In genomic region chr1:212035835-212036605, GRCh38 we compare ENCODE assay signal across 8 cellular contexts. TPM values are rescaled to one million over a fixed set of nuclear protein-coding genes. Genes with fewer than 3 reads are reported as not detected.
A peak's percentile ranks its signal among the peaks of the same experiment; 100 is the strongest.
DNase-seq lines count a peak whose midpoint lies in the region; ATAC-seq and TF ChIP-seq lines count a peak whose summit lies in the region.

No MANE protein-coding gene starts in this region.

- in situ Hi-C loops in transverse colon (cut with MboI; ENCODE audit: low pct_ligation_motif_present in 1 of 4, low pct_unique_long_range_greater_than_20kb in 1 of 4, low sequenced_read_pairs in 3 of 4): no loop called here

- ATAC-seq in GM19023 (IDR thresholded peaks at IDR 0.05; ENCODE audit: unreplicated experiment) (peak; percentile 26), HG03139 (IDR thresholded peaks at IDR 0.05; ENCODE audit: unreplicated experiment) (peak; percentile 6)
- peak; percentile 31 for ATAC-seq in activated CD8-positive, alpha-beta T cell treated with anti-CD3 and anti-CD28 coated beads, Interleukin-2, amount 10 ng/mL, durations not matched to agents 7 days and 5 days

- intact Hi-C loops in transverse colon (cut with DNase I; ENCODE audit: low total_unique reads): no loop called here

- H3K9me3 Mint-ChIP-seq in activated CD8-positive, alpha-beta T cell treated with anti-CD3 and anti-CD28 coated beads, Interleukin-2, amount 10 ng/mL, durations not matched to agents 7 days and 5 days (ENCODE audit: insufficient read depth): no peaks in the 10 kb centered on the region

- TF ChIP-seq CTCF in C4-2B (conservative IDR thresholded peaks at IDR 0.05) (no peak), kidney epithelial cell (IDR thresholded peaks at IDR 0.05; ENCODE audit: insufficient read depth, low read length, poor library complexity, severe bottlenecking) (no peak), transverse colon (IDR thresholded peaks at IDR 0.05) (no peak)

- H3K4me1 ChIP-seq in transverse colon: peaks cover 8 to 26% (median 16%) of the 10 kb centered on the region in 4 donors

- H3K4me1 Mint-ChIP-seq in activated CD8-positive, alpha-beta T cell treated with anti-CD3 and anti-CD28 coated beads, Interleukin-2, amount 10 ng/mL, durations not matched to agents 7 days and 5 days (ENCODE audit: low read depth): peaks cover 57% of the 10 kb centered on the region

- H3K4me3 ChIP-seq in kidney epithelial cell (ENCODE audit: low read depth, low read length) (peak overlapping the region; percentile 81), transverse colon (peak overlapping the region; percentile 13 to 70 (median 52))

- POLR2A ChIA-PET in activated CD8-positive, alpha-beta T cell treated with anti-CD3 and anti-CD28 coated beads, Interleukin-2, amount 10 ng/mL, durations not matched to agents 7 days and 5 days (lab: Charles Lee): interaction anchor here (0.5 to 2.9 kb wide), 25 partner anchors 9 to 775 kb away, joined by 3 to 20 read pairs (median 4); partner anchors contain the start of genes ATF3, NEK2, NSL1 and TATDN3

- H3K27me3 ChIP-seq in kidney epithelial cell (ENCODE audit: control insufficient read depth, insufficient read depth, low read length) (no peaks in the 10 kb centered on the region), transverse colon (no peaks in the 10 kb centered on the region)

- H3K4me3 Mint-ChIP-seq in activated CD8-positive, alpha-beta T cell treated with anti-CD3 and anti-CD28 coated beads, Interleukin-2, amount 10 ng/mL, durations not matched to agents 7 days and 5 days: peak overlapping the region; percentile 98

- TF ChIP-seq POLR2A in transverse colon (IDR thresholded peaks at IDR 0.05): no peak

- no peak for DNase-seq in activated CD8-positive, alpha-beta T cell treated with anti-CD3 and anti-CD28 coated beads, Interleukin-2, amount 10 ng/mL, durations not matched to agents 7 days and 5 days
- DNase-seq in kidney epithelial cell (ENCODE audit: low read depth) (no peak), transverse colon (no peak), NCI-H1694 treated with DMSO at 0.1 percent for 48 hours (lab: John Stamatoyannopoulos, UW) (no peak)
- no peak for DNase-seq in stimulated activated naive CD4-positive, alpha-beta T cell treated with Interleukin-2 at 50 U/mL for 16 hours (lab: John Stamatoyannopoulos, UW)

- WGBS in transverse colon (ENCODE audit: low coverage in 1 of 2), 2 donors: 1 to 2% methylated on average over 10 to 32 of the region's 32 CpGs

- H3K27ac Mint-ChIP-seq in activated CD8-positive, alpha-beta T cell treated with anti-CD3 and anti-CD28 coated beads, Interleukin-2, amount 10 ng/mL, durations not matched to agents 7 days and 5 days: peak overlapping the region; percentile 99

- H3K36me3 ChIP-seq in kidney epithelial cell (ENCODE audit: control insufficient read depth, insufficient read depth, low read length) (no peaks in the 10 kb centered on the region), transverse colon (no peaks in the 10 kb centered on the region)

- H3K9me3 ChIP-seq in transverse colon: no peaks in the 10 kb centered on the region

- H3K27ac ChIP-seq in C4-2B: peak overlapping the region; percentile 65
- H3K27ac ChIP-seq in transverse colon: peak overlapping the region; percentile 87 to 95 (median 89)

- no peak for TF ChIP-seq EP300 in transverse colon (IDR thresholded peaks at IDR 0.05; ENCODE audit: low read depth)

- no peaks in the 10 kb centered on the region for H3K27me3 Mint-ChIP-seq in activated CD8-positive, alpha-beta T cell treated with anti-CD3 and anti-CD28 coated beads, Interleukin-2, amount 10 ng/mL, durations not matched to agents 7 days and 5 days (ENCODE audit: low read depth)

- H3K36me3 Mint-ChIP-seq in activated CD8-positive, alpha-beta T cell treated with anti-CD3 and anti-CD28 coated beads, Interleukin-2, amount 10 ng/mL, durations not matched to agents 7 days and 5 days (ENCODE audit: low read depth): peaks cover 62% of the 10 kb centered on the region

- CTCF ChIA-PET in activated CD8-positive, alpha-beta T cell treated with anti-CD3 and anti-CD28 coated beads, Interleukin-2, amount 10 ng/mL, durations not matched to agents 7 days and 5 days (lab: Charles Lee): interaction anchor here (0.6 to 6.4 kb wide), 75 partner anchors 9 to 888 kb away, joined by 3 to 114 read pairs (median 4); partner anchors contain the start of genes NEK2, PPP2R5A and SLC30A1

RNA-seq across cellular contexts. Expression of gene DTL, which starts 0.5 kb away (rescaled TPM):
- 10 to 100 TPM; 74.1 to 77.5 TPM for total RNA-seq in activated CD8-positive, alpha-beta T cell treated with anti-CD3 and anti-CD28 coated beads, Interleukin-2, amount 10 ng/mL, durations not matched to agents 7 days and 5 days
- 5.1 and 6.4 TPM in 2 replicates for total RNA-seq in kidney epithelial cell
- 1 to 10 TPM in 2 of 4 donors, under 1 TPM in 1, not detected in 1; 0.16 to 5.0 (median 3.3) TPM for total RNA-seq in transverse colon

RNA-seq across cellular contexts. Expression of gene INTS7, which starts 0.7 kb away (rescaled TPM):
- total RNA-seq in activated CD8-positive, alpha-beta T cell treated with anti-CD3 and anti-CD28 coated beads, Interleukin-2, amount 10 ng/mL, durations not matched to agents 7 days and 5 days: 10 to 100 TPM; 31.8 to 32.1 TPM
- total RNA-seq in kidney epithelial cell (11.7 and 14.6 TPM in 2 replicates), transverse colon (1 to 10 TPM; 7.1 to 10.0 (median 9.5) TPM)

Comparison
In these comparisons a context has a peak if more than half of its experiments do, and no peak if none do; other contexts are left out.
1. RNA of gene DTL, which starts 0.5 kb away (total RNA-seq): 74.1 to 77.5 TPM in activated CD8-positive, alpha-beta T cell treated with anti-CD3 and anti-CD28 coated beads, Interleukin-2, amount 10 ng/mL, durations not matched to agents 7 days and 5 days; 5.1 to 6.4 TPM in kidney epithelial cell and 0.16 to 5.0 TPM in transverse colon; every median in the first group is over 10 times any median in the second.
2. Peak in every context shown above with its lines, with median percentiles within 50 percentile points of each other: ATAC-seq.